11 cellular contexts compared by ENCODE assay signal in the genomic region with DNA sequence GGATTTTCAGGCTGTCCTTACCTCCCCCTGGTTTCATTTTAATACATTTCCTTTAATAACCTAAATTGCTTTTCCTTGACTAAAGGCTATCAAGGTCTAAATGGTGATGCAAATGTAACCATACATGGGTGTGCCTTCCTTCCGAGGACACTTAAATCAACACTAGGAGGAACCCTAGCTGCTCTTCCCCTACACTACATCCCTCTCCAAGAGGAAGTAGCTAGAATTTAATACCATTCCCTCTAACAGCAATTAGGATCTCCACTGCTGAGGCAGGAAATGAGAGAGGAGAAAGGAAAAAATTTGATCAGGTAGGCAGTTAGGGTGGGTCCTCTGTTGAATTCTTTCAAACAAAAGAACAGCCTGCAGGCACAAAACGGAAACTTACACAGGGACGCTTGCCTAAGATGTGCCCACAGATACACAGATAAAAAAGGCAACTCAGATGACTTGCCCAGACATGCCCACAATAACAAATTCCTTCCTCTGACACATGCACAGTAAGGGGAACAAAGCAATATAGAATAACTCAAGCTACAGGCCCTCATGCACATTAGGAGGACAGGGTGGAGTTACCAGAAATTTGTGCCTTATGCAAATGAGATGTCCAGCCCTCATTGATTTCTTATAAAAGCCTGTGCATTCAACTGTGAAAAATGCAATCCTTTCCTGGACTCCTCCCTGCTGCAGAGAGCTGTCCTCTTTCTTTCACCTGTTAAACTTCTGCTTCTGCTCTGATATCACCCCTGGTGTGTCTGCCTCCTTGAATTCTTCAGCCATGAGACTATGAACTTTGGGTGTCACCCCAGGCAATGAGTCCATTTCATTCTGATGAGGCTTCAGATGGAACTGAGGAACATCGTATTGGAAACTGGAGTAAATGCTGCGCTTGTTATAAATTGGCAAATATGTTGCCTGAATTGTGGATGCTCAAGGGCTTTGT.
DNase-seq lines count a peak whose midpoint lies in the region; ATAC-seq and TF ChIP-seq lines count a peak whose summit lies in the region.
"Had no signal": no experiment of that assay in that cellular context is flagged by ENCODE, and none has a peak within 500 bp of the region (broad histone marks: within the 10 kb centered on the region; RNA-seq: fewer than 3 reads in every experiment).

No MANE protein-coding gene starts in this region.

- no peak overlapping the region for H2AFZ ChIP-seq in OCI-LY7 (ENCODE audit: low read length)

- H3K27me3 ChIP-seq in HUES6 (ENCODE audit: control insufficient read depth, insufficient read depth, low read length): no peaks in the 10 kb centered on the region
- H3K27me3 ChIP-seq: MG63 had no signal

- 0 out of 2 replicates have a peak overlapping the region, but pooled peaks have one; percentile 45 for H3K27ac ChIP-seq in HUES6 (ENCODE audit: low read depth, low read length)
- no peak overlapping the region for H3K27ac ChIP-seq in OCI-LY7 (ENCODE audit: low read depth, low read length, poor library complexity, severe bottlenecking)

- no peak overlapping the region for H3K9ac ChIP-seq in HUES6 (ENCODE audit: low read length)

- H3K9me2 ChIP-seq in OCI-LY7 (ENCODE audit: insufficient read depth, low read length): no peaks in the 10 kb centered on the region

- POLR2A ChIA-PET in OCI-LY7 (lab: Charles Lee): no interaction called here

- H3K79me2 ChIP-seq in OCI-LY7 (ENCODE audit: insufficient read depth, low read depth, low read length): no peaks in the 10 kb centered on the region

- no peaks in the 10 kb centered on the region for H4K20me1 ChIP-seq in OCI-LY7 (ENCODE audit: insufficient read depth, low read length)

- peaks cover 26% of the 10 kb centered on the region; the same call in 1 of the 2 replicates for H3K9me3 ChIP-seq in HUES6 (ENCODE audit: control insufficient read depth, insufficient read depth, low read depth, low read length)
- H3K9me3 ChIP-seq in OCI-LY7 (ENCODE audit: low read length): no peaks in the 10 kb centered on the region
- H3K9me3 ChIP-seq: MG63 had no signal

- intact Hi-C loops in OCI-LY7 (cut with micrococcal nuclease; ENCODE audit: unreplicated experiment) (no loop called here), sciatic nerve (cut with DNase I) (no loop called here)

- no TSS peak for BruUV-seq in OCI-LY7 (replicated peaks; lab: Mats Ljungman, UMichigan)

- H3K4me3 ChIP-seq in HUES6 (ENCODE audit: low read depth, low read length): no peak overlapping the region
- H3K4me3 ChIP-seq in OCI-LY7 (ENCODE audit: low read depth, low read length, poor library complexity, severe bottlenecking): no peak overlapping the region
- H3K4me3 ChIP-seq: MG63 had no signal

- TF ChIP-seq CTCF in OCI-LY7 (conservative IDR thresholded peaks at IDR 0.05; ENCODE audit: low read length): no peak

- peak; percentile 69 for ATAC-seq in GM18498 (IDR thresholded peaks at IDR 0.05; ENCODE audit: unreplicated experiment)
- no peak for ATAC-seq in sciatic nerve

- H3K4me2 ChIP-seq in OCI-LY7 (ENCODE audit: low read length): no peak overlapping the region

- H3K36me3 ChIP-seq in HUES6 (ENCODE audit: control insufficient read depth, insufficient read depth, low read length) (no peaks in the 10 kb centered on the region), OCI-LY7 (ENCODE audit: insufficient read depth, low read length) (no peaks in the 10 kb centered on the region)
- H3K36me3 ChIP-seq: MG63 had no signal

- H3K4me1 ChIP-seq in HUES6 (ENCODE audit: control insufficient read depth, insufficient read depth, low read length): no peaks in the 10 kb centered on the region
- H3K4me1 ChIP-seq in OCI-LY7 (ENCODE audit: insufficient read depth, low read length, poor library complexity, severe bottlenecking): no peaks in the 10 kb centered on the region

- CTCF ChIA-PET in OCI-LY7 (lab: Charles Lee; ENCODE audit: unreplicated experiment): no interaction called here

- DNase-seq in SKM-1 (lab: John Stamatoyannopoulos, UW; ENCODE audit: unreplicated experiment) (peak; percentile 92), iris pigment epithelial cell (ENCODE audit: low read depth) (peak; percentile 64), D341Med (ENCODE audit: low spot score) (no peak), OCI-LY7 (ENCODE audit: low spot score) (no peak), sciatic nerve (ENCODE audit: low spot score) (no peak)
- DNase-seq in effector CD4-positive, alpha-beta T cell: no peak
- DNase-seq: activated CD4-positive, alpha-beta T cell treated with anti-CD3 and anti-CD28 coated beads, Interleukin-2, amount 10 ng/mL, durations not matched to agents 24 days and 14 days; MG63; stimulated activated CD4-positive, alpha-beta T cell treated with anti-CD3 and anti-CD28 coated beads, Interleukin-4, amount 100 ng/mL, for 1 hour had no signal

Comparison
In these comparisons a context has a peak if more than half of its experiments do, and no peak if none do; other contexts are left out.
1. DNase-seq: peak in SKM-1 (single experiment) and iris pigment epithelial cell (single experiment); none in D341Med (single experiment), effector CD4-positive, alpha-beta T cell (single experiment), OCI-LY7 (single experiment) and sciatic nerve (single experiment).